In genomic region chr6:35343092-35343834, GRCh38 we compare ENCODE assay signal across 8 cellular contexts. TPM values are rescaled to one million over a fixed set of nuclear protein-coding genes. Genes with fewer than 3 reads are reported as not detected.
DNase-seq lines count a peak whose midpoint lies in the region; ATAC-seq and TF ChIP-seq lines count a peak whose summit lies in the region.

No MANE protein-coding gene starts in this region.

- H3K27me3 ChIP-seq in heart left ventricle (no peaks in the 10 kb centered on the region), prostate gland (replicated peaks; ENCODE audit: insufficient read depth) (no peaks in the 10 kb centered on the region)

- CTCF ChIA-PET in activated naive CD4-positive, alpha-beta T cell treated with anti-CD3 and anti-CD28 coated beads, Interleukin-2, amount 10 ng/mL, durations not matched to agents 7 days and 5 days (lab: Charles Lee): interaction anchor here (1.0 to 7.2 kb wide), 12 partner anchors 21 to 393 kb away, joined by 3 to 114 read pairs (median 6); partner anchors contain the start of genes DEF6 and RPL10A
- CTCF ChIA-PET in activated CD4-positive, alpha-beta memory T cell treated with anti-CD3 and anti-CD28 coated beads for 36 hours (lab: Charles Lee): interaction anchor here (0.8 to 7.1 kb wide), 16 partner anchors 11 to 130 kb away, joined by 3 to 219 read pairs (median 6); partner anchors contain the start of genes DEF6, FANCE and RPL10A

- H3K36me3 ChIP-seq in heart left ventricle (peaks cover 0 to 34% (median 16%) of the 10 kb centered on the region in 9 donors), prostate gland (peaks cover 0 to under 1% of the 10 kb centered on the region in 2 donors)

- H3K9me3 ChIP-seq in heart left ventricle: no peaks in the 10 kb centered on the region
- H3K9me3 ChIP-seq in prostate gland: no peaks in the 10 kb centered on the region

- no peak for TF ChIP-seq CTCF in heart left ventricle (IDR thresholded peaks at IDR 0.05)
- no peak for TF ChIP-seq CTCF in prostate gland (IDR thresholded peaks at IDR 0.05)

- peaks cover 7% of the 10 kb centered on the region for H3K27me3 Mint-ChIP-seq in activated naive CD4-positive, alpha-beta T cell treated with anti-CD3 and anti-CD28 coated beads, Interleukin-2, amount 10 ng/mL, durations not matched to agents 7 days and 5 days
- no peaks in the 10 kb centered on the region for H3K27me3 Mint-ChIP-seq in activated CD4-positive, alpha-beta memory T cell treated with anti-CD3 and anti-CD28 coated beads for 36 hours

- intact Hi-C loops in activated CD4-positive, alpha-beta memory T cell treated with anti-CD3 and anti-CD28 coated beads for 36 hours (cut with micrococcal nuclease): loop anchor here (2.0 to 10.0 kb wide), 3 partner anchors 26 to 72 kb away; no protein-coding TSS in a partner anchor
- intact Hi-C loops in heart left ventricle (cut with DNase I): loop anchor here in 7 of 10 donors (2.0 to 10.0 kb wide), 6 partner anchors 69 to 124 kb away; partner anchors contain the start of gene RPL10A (in 5 of the 7)
- intact Hi-C loops in prostate gland (cut with DNase I): loop anchor here (2.0 to 10.0 kb wide), 2 partner anchors 72 to 392 kb away; partner anchors contain the start of gene ARMC12

- DNase-seq in activated naive CD4-positive, alpha-beta T cell treated with anti-CD3 and anti-CD28 coated beads, Interleukin-2, amount 10 ng/mL, durations not matched to agents 7 days and 5 days: no peak
- DNase-seq in activated naive CD4-positive, alpha-beta T cell (lab: John Stamatoyannopoulos, UW): no peak
- DNase-seq in activated CD4-positive, alpha-beta memory T cell treated with anti-CD3 and anti-CD28 coated beads for 36 hours: no peak
- DNase-seq in heart left ventricle (peak; percentile 39 to 75 (median 66)), prostate gland (ENCODE audit: low spot score) (no peak), NCI-H69 (lab: John Stamatoyannopoulos, UW) (no peak), NCI-H1694 (lab: John Stamatoyannopoulos, UW) (no peak)
- DNase-seq in activated CD8-positive, alpha-beta memory T cell treated with anti-CD3 and anti-CD28 coated beads, Interleukin-2, amount 50 U/mL, for 4 hours: no peak

- H3K27ac Mint-ChIP-seq in activated naive CD4-positive, alpha-beta T cell treated with anti-CD3 and anti-CD28 coated beads, Interleukin-2, amount 10 ng/mL, durations not matched to agents 7 days and 5 days: peak overlapping the region; percentile 78
- peak overlapping the region; percentile 84 for H3K27ac Mint-ChIP-seq in activated CD4-positive, alpha-beta memory T cell treated with anti-CD3 and anti-CD28 coated beads for 36 hours

- H3K4me3 Mint-ChIP-seq in activated naive CD4-positive, alpha-beta T cell treated with anti-CD3 and anti-CD28 coated beads, Interleukin-2, amount 10 ng/mL, durations not matched to agents 7 days and 5 days: peak overlapping the region; percentile 95
- peak overlapping the region; percentile 89 for H3K4me3 Mint-ChIP-seq in activated CD4-positive, alpha-beta memory T cell treated with anti-CD3 and anti-CD28 coated beads for 36 hours

- peaks cover 57% of the 10 kb centered on the region for H3K4me1 Mint-ChIP-seq in activated naive CD4-positive, alpha-beta T cell treated with anti-CD3 and anti-CD28 coated beads, Interleukin-2, amount 10 ng/mL, durations not matched to agents 7 days and 5 days
- peaks cover 44% of the 10 kb centered on the region for H3K4me1 Mint-ChIP-seq in activated CD4-positive, alpha-beta memory T cell treated with anti-CD3 and anti-CD28 coated beads for 36 hours (ENCODE audit: low read depth)

- peaks cover 0 to 37% (median 19%) of the 10 kb centered on the region in 12 donors for H3K4me1 ChIP-seq in heart left ventricle
- H3K4me1 ChIP-seq in prostate gland (replicated peaks): no peaks in the 10 kb centered on the region

- H3K27ac ChIP-seq in heart left ventricle (peak overlapping the region in 11 of 12 donors; percentile 17 to 94 (median 90)), prostate gland (peak overlapping the region; percentile 93 to 95)

- H3K4me3 ChIP-seq in heart left ventricle (peak overlapping the region; percentile 64 to 97 (median 94)), prostate gland (peak overlapping the region; percentile 77 to 96)

- H3K9me3 Mint-ChIP-seq in activated naive CD4-positive, alpha-beta T cell treated with anti-CD3 and anti-CD28 coated beads, Interleukin-2, amount 10 ng/mL, durations not matched to agents 7 days and 5 days: no peaks in the 10 kb centered on the region
- no peaks in the 10 kb centered on the region for H3K9me3 Mint-ChIP-seq in activated CD4-positive, alpha-beta memory T cell treated with anti-CD3 and anti-CD28 coated beads for 36 hours

- peak in 2 of 4 donors; percentile 6 to 51 for ATAC-seq in heart left ventricle

- POLR2A ChIA-PET in activated CD4-positive, alpha-beta memory T cell treated with anti-CD3 and anti-CD28 coated beads for 36 hours (lab: Charles Lee): interaction anchor here (0.7 to 1.1 kb wide), 5 partner anchors 12 to 128 kb away, joined by 3 to 6 read pairs (median 4); partner anchors contain the start of genes FANCE and RPL10A

- TF ChIP-seq POLR2A in heart left ventricle (IDR thresholded peaks at IDR 0.05): no peak
- no peak for TF ChIP-seq POLR2A in prostate gland (IDR thresholded peaks at IDR 0.05)

- H3K36me3 Mint-ChIP-seq in activated naive CD4-positive, alpha-beta T cell treated with anti-CD3 and anti-CD28 coated beads, Interleukin-2, amount 10 ng/mL, durations not matched to agents 7 days and 5 days: peaks cover 34% of the 10 kb centered on the region
- peaks cover 17% of the 10 kb centered on the region for H3K36me3 Mint-ChIP-seq in activated CD4-positive, alpha-beta memory T cell treated with anti-CD3 and anti-CD28 coated beads for 36 hours

- 8 to 13% (median 8%) methylated on average over 13 of the region's 13 CpGs for WGBS in heart left ventricle, 4 donors
- WGBS in prostate gland: 3% methylated on average over 13 of the region's 13 CpGs

RNA-seq across cellular contexts. Expression of gene PPARD, which starts 0.9 kb away (rescaled TPM):
- total RNA-seq in activated CD4-positive, alpha-beta memory T cell treated with anti-CD3 and anti-CD28 coated beads for 36 hours: 10 to 100 TPM; 19.9 to 20.9 TPM
- total RNA-seq in heart left ventricle (10 to 100 TPM; 10.0 to 22.0 (median 13.4) TPM), prostate gland (10 to 100 TPM; 21.2 to 24.1 TPM)
- polyA plus RNA-seq in heart left ventricle: 10 to 100 TPM; 13.8 to 23.8 TPM

RNA-seq across cellular contexts. Expression of gene DEF6, which starts 45.6 kb away (rescaled TPM):
- 100 to 1,000 TPM; 103 TPM for total RNA-seq in activated CD4-positive, alpha-beta memory T cell treated with anti-CD3 and anti-CD28 coated beads for 36 hours
- 10 to 100 TPM in 1 of 9 donors, 1 to 10 TPM in 5, under 1 TPM in 3; 0.38 to 14.4 (median 1.3) TPM for total RNA-seq in heart left ventricle
- under 1 TPM; 0.72 to 0.86 TPM for polyA plus RNA-seq in heart left ventricle
- 10 to 100 TPM; 20.2 to 33.4 TPM for total RNA-seq in prostate gland

Comparison
In these comparisons a context has a peak if more than half of its experiments do, and no peak if none do; other contexts are left out.
1. DNase-seq: peak in heart left ventricle (5 of 5); none in activated naive CD4-positive, alpha-beta T cell treated with anti-CD3 and anti-CD28 coated beads, Interleukin-2, amount 10 ng/mL, durations not matched to agents 7 days and 5 days (single experiment), activated naive CD4-positive, alpha-beta T cell (0 of 4), activated CD4-positive, alpha-beta memory T cell treated with anti-CD3 and anti-CD28 coated beads for 36 hours (single experiment), prostate gland (single experiment), activated CD8-positive, alpha-beta memory T cell treated with anti-CD3 and anti-CD28 coated beads, Interleukin-2, amount 50 U/mL, for 4 hours (single experiment), NCI-H69 (single experiment) and NCI-H1694 (single experiment).